In the genomic region with DNA sequence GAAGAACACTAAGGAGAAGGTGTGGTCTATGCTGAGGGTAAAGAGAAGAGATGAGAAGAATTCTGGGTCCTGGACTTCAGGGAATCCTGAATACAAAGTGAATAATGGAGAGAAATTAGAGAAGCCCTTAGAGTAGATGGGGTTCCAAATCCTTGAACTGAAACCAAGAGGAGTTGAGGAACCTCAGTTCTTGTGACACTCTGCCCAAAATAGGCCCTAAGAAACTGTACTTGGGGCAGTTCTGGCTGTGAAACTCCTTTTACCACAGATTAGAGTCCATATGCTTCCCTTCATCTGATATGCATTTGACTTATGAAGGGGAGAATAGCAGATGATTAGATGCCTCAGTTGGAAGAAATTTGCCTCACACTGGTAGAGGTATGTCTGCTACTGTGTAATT, we compare ENCODE assay signal across 12 cellular contexts. TPM values are rescaled to one million over a fixed set of nuclear protein-coding genes. Genes with fewer than 3 reads are reported as not detected.
DNase-seq lines count a peak whose midpoint lies in the region; ATAC-seq and TF ChIP-seq lines count a peak whose summit lies in the region.
"Had no signal": no experiment of that assay in that cellular context is flagged by ENCODE, and none has a peak within 500 bp of the region (broad histone marks: within the 10 kb centered on the region; RNA-seq: fewer than 3 reads in every experiment).

No MANE protein-coding gene starts in this region.

- no peak overlapping the region for H3K4me3 Mint-ChIP-seq in activated CD4-positive, alpha-beta T cell treated with anti-CD3 and anti-CD28 coated beads for 36 hours
- no peak overlapping the region for H3K4me3 Mint-ChIP-seq in activated T-helper 17 cell treated with anti-CD3 and anti-CD28 coated beads, Interleukin-2, amount 50 U/mL, for 72 hours

- no peaks in the 10 kb centered on the region for H3K27me3 Mint-ChIP-seq in activated CD4-positive, alpha-beta T cell treated with anti-CD3 and anti-CD28 coated beads for 36 hours
- no peaks in the 10 kb centered on the region for H3K27me3 Mint-ChIP-seq in activated T-helper 17 cell treated with anti-CD3 and anti-CD28 coated beads, Interleukin-2, amount 50 U/mL, for 72 hours

- H3K9me3 Mint-ChIP-seq in activated CD4-positive, alpha-beta T cell treated with anti-CD3 and anti-CD28 coated beads for 36 hours (ENCODE audit: low read depth), result no peaks in the 10 kb centered on the region
- H3K9me3 Mint-ChIP-seq in activated T-helper 17 cell treated with anti-CD3 and anti-CD28 coated beads, Interleukin-2, amount 50 U/mL, for 72 hours, result no peaks in the 10 kb centered on the region
- H3K9me3 Mint-ChIP-seq: activated T-cell treated with anti-CD3 and anti-CD28 coated beads, Interleukin-2, amount 50 U/mL, for 72 hours had no signal

- POLR2A ChIA-PET in activated CD4-positive, alpha-beta T cell treated with anti-CD3 and anti-CD28 coated beads for 36 hours (lab: Charles Lee), result no interaction called here

- no peak for DNase-seq in activated CD4-positive, alpha-beta T cell treated with anti-CD3 and anti-CD28 coated beads for 36 hours
- DNase-seq in activated CD4-positive, alpha-beta T cell treated with anti-CD3 and anti-CD28 coated beads, Interleukin-2, amount 50 U/mL, for 1 hour, result no peak
- DNase-seq in GM19240 (ENCODE audit: insufficient read length, low spot score), result no peak
- DNase-seq in testis, result no peak
- DNase-seq in NCI-H128 (lab: John Stamatoyannopoulos, UW; ENCODE audit: unreplicated experiment), result no peak
- DNase-seq: activated T-cell treated with anti-CD3 and anti-CD28 coated beads, Interleukin-2, amount 50 U/mL, for 72 hours; NK-92 treated with Interleukin-12 subunit alpha and Interleukin-12 subunit beta, amount 100 ng/mL, for 24 hours; ovary had no signal

- peaks cover 4% of the 10 kb centered on the region for H3K36me3 Mint-ChIP-seq in activated CD4-positive, alpha-beta T cell treated with anti-CD3 and anti-CD28 coated beads for 36 hours (ENCODE audit: low read depth)
- H3K36me3 Mint-ChIP-seq in activated T-helper 17 cell treated with anti-CD3 and anti-CD28 coated beads, Interleukin-2, amount 50 U/mL, for 72 hours (ENCODE audit: low read depth), result peaks cover 8% of the 10 kb centered on the region

- intact Hi-C loops in activated CD4-positive, alpha-beta T cell treated with anti-CD3 and anti-CD28 coated beads for 36 hours (cut with DNase I, micrococcal nuclease), result no loop called here
- intact Hi-C loops in testis (cut with DNase I; ENCODE audit: low total_unique reads), result no loop called here

- H3K36me3 ChIP-seq in stomach smooth muscle (ENCODE audit: control insufficient read depth in 2 of 2, insufficient read depth in 2 of 2, low read length in 2 of 2) (no peaks in the 10 kb centered on the region), testis (ENCODE audit: low read depth, missing control alignments) (no peaks in the 10 kb centered on the region)
- H3K36me3 ChIP-seq: ovary had no signal

- CTCF ChIA-PET in activated CD4-positive, alpha-beta T cell treated with anti-CD3 and anti-CD28 coated beads for 36 hours (lab: Charles Lee), result interaction anchor here (1.4 to 15.7 kb wide), 4 partner anchors 10 to 48 kb away, joined by 4 to 293 read pairs (median 9); no protein-coding TSS in a partner anchor

- H3K27ac Mint-ChIP-seq in activated CD4-positive, alpha-beta T cell treated with anti-CD3 and anti-CD28 coated beads for 36 hours, result peak overlapping the region; percentile 68
- H3K27ac Mint-ChIP-seq in activated T-helper 17 cell treated with anti-CD3 and anti-CD28 coated beads, Interleukin-2, amount 50 U/mL, for 72 hours, result peak overlapping the region; percentile 13

- peaks cover 86% of the 10 kb centered on the region for H3K4me1 Mint-ChIP-seq in activated CD4-positive, alpha-beta T cell treated with anti-CD3 and anti-CD28 coated beads for 36 hours
- H3K4me1 Mint-ChIP-seq in activated T-helper 17 cell treated with anti-CD3 and anti-CD28 coated beads, Interleukin-2, amount 50 U/mL, for 72 hours, result peaks cover 70% of the 10 kb centered on the region

- peak overlapping the region; percentile 84 for H3K27ac ChIP-seq in stomach smooth muscle (ENCODE audit: low read length)
- no peak overlapping the region for H3K27ac ChIP-seq in testis

- TF ChIP-seq CTCF in testis (IDR thresholded peaks at IDR 0.05), result no peak

- H3K9me3 ChIP-seq in stomach smooth muscle (ENCODE audit: control insufficient read depth in 2 of 2, low read length in 2 of 2) (no peaks in the 10 kb centered on the region), testis (no peaks in the 10 kb centered on the region)
- H3K9me3 ChIP-seq: ovary had no signal

- H3K4me1 ChIP-seq in stomach smooth muscle (ENCODE audit: control insufficient read depth, insufficient read depth, low read length) (peaks cover 22% of the 10 kb centered on the region), testis (peaks cover 20% of the 10 kb centered on the region)

- H3K4me3 ChIP-seq in stomach smooth muscle (ENCODE audit: low read length in 2 of 2) (no peak overlapping the region), testis (no peak overlapping the region)
- H3K4me3 ChIP-seq: ovary had no signal

- TF ChIP-seq POLR2A in testis (IDR thresholded peaks at IDR 0.05), result no peak

- no peak for ATAC-seq in activated CD4-positive, alpha-beta T cell treated with anti-CD3 and anti-CD28 coated beads for 36 hours
- ATAC-seq in HG02981 (IDR thresholded peaks at IDR 0.05; ENCODE audit: unreplicated experiment), result peak; percentile 50
- peak; percentile 16 for ATAC-seq in activated T-helper 17 cell treated with anti-CD3 and anti-CD28 coated beads, Interleukin-2, amount 50 U/mL, for 72 hours (replicated peaks)
- ATAC-seq: HCT116 had no signal

- no peaks in the 10 kb centered on the region for H3K27me3 ChIP-seq in stomach smooth muscle (ENCODE audit: control insufficient read depth in 1 of 2, insufficient read depth in 2 of 2, low read length in 2 of 2)
- no peaks in the 10 kb centered on the region for H3K27me3 ChIP-seq in testis
- H3K27me3 ChIP-seq: ovary had no signal

- H3K9ac ChIP-seq in stomach smooth muscle (ENCODE audit: low read length in 2 of 2), result no peak overlapping the region

RNA-seq across cellular contexts. Expression of gene TES, which starts 19.0 kb away (rescaled TPM):
- total RNA-seq in activated CD4-positive, alpha-beta T cell treated with anti-CD3 and anti-CD28 coated beads for 36 hours, result 10 to 100 TPM; 84.8 to 97.5 TPM
- 10 to 100 TPM; 57.6 to 79.4 TPM for total RNA-seq in activated T-helper 17 cell treated with anti-CD3 and anti-CD28 coated beads, Interleukin-2, amount 50 U/mL, for 72 hours
- 10 to 100 TPM; 40.4 to 71.0 TPM for total RNA-seq in testis
- polyA plus RNA-seq in testis (ENCODE audit: insufficient read depth, low read depth, low replicate concordance), result 120 TPM
